ENCODE assay signal across 8 cellular contexts in the genomic region with DNA sequence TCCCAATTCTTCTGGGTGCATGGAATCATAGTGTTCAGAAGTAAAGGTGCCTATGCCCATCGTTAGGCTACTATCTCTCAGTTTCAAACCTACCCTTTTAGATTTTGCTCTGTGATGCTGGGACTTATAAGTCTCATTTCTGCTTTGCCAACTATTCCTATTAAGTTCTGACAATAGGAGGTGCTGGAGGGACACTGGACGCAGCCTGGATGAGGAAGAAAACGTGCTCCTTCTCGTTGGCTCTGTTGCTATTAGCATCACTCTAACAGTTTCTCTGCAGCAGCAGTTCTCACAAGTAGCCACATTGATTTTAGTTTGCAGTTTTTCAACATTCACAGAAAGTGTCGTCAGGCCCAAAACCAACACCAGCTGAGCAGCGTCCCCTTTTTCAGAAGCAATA.
DNase-seq lines count a peak whose midpoint lies in the region; ATAC-seq, FAIRE-seq and TF ChIP-seq lines count a peak whose summit lies in the region.

No MANE protein-coding gene starts in this region.

- H3K9ac ChIP-seq in colonic mucosa (ENCODE audit: low read depth in 2 of 2, low read length in 2 of 2) = no peak overlapping the region

- TF ChIP-seq CTCF in D721Med (IDR thresholded peaks at IDR 0.05; ENCODE audit: insufficient read depth, missing control alignments) (peak; percentile 68), colonic mucosa (IDR thresholded peaks at IDR 0.05) (peak; percentile 16)

- H3K9me3 ChIP-seq in colonic mucosa = no peaks in the 10 kb centered on the region

- no peak overlapping the region for H3K4me3 ChIP-seq in colonic mucosa

- FAIRE-seq in D721Med (lab: Jason Lieb, UNC) = peak; percentile 46

- peak; percentile 51 for DNase-seq in D721Med (ENCODE audit: insufficient read length, low spot score)
- DNase-seq in NCI-H2227 treated with DMSO at 0.1 percent for 48 hours (lab: John Stamatoyannopoulos, UW) = peak; percentile 29
- no peak for DNase-seq in colonic mucosa
- DNase-seq in mucosa of gallbladder (ENCODE audit: low spot score) = peak; percentile 15
- DNase-seq in dedifferentiated amniotic fluid mesenchymal stem cell (ENCODE audit: extremely low spot score) = no peak
- DNase-seq in occipital lobe (lab: John Stamatoyannopoulos, UW) = no peak

- intact Hi-C loops in colonic mucosa (cut with DNase I) = no loop called here

- H3K27me3 ChIP-seq in colonic mucosa = no peaks in the 10 kb centered on the region

- no peak overlapping the region for H3K27ac ChIP-seq in colonic mucosa

- no peaks in the 10 kb centered on the region for H3K36me3 ChIP-seq in colonic mucosa

- ATAC-seq in HG02840 (IDR thresholded peaks at IDR 0.05; ENCODE audit: low FRiP score, unreplicated experiment) (no peak), HG03039 (IDR thresholded peaks at IDR 0.05; ENCODE audit: unreplicated experiment) (no peak)

- H3K4me1 ChIP-seq in colonic mucosa = no peaks in the 10 kb centered on the region

Comparison
In these comparisons a context has a peak if more than half of its experiments do, and no peak if none do; other contexts are left out.
1. DNase-seq: peak in D721Med (single experiment), NCI-H2227 treated with DMSO at 0.1 percent for 48 hours (single experiment) and mucosa of gallbladder (single experiment); none in colonic mucosa (single experiment), dedifferentiated amniotic fluid mesenchymal stem cell (single experiment) and occipital lobe (single experiment).